ENCODE assay signal across 13 cellular contexts in the genomic region with DNA sequence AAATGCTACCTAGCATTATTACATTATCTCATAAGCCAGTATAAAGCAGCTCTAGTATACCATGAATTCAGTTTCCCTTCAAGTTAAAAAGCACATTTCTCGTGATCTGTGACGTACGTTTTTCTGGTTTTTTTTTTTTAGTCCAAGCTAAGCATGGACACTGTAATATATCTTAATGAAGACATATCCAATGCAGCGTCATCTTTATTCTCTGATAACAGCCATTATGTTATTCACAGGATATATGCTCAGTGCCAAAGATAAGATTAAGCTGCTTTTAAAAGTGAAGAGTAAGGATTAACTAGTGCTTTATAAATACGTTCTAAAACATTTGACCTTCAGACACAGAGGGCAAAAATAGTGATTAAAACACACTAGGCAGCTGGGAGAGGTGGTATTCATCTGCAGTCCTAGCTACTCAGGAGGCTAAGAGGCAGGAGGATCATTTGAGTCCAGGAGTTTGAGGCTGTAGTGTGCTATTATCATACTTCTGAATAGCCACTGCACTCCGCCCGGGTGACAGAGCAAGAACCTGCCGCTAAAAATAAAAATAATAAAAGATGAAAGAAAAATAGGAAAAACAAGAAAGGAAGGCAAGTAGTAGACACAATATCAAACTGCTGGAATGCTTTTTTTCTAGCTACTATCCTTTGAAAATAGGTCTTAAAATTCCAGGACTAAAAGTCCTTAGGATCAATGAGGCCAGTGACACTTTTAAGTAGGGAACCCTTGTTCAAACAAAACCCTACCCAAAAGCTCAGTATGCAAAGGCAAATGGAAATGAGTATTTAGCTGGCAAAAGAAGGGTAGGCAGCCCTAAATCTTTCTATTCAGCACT. TPM values are rescaled to one million over a fixed set of nuclear protein-coding genes. Genes with fewer than 3 reads are reported as not detected.
DNase-seq lines count a peak whose midpoint lies in the region; ATAC-seq and TF ChIP-seq lines count a peak whose summit lies in the region.
"Had no signal": no experiment of that assay in that cellular context is flagged by ENCODE, and none has a peak within 500 bp of the region (broad histone marks: within the 10 kb centered on the region; RNA-seq: fewer than 3 reads in every experiment).

No MANE protein-coding gene starts in this region.

- TF ChIP-seq CTCF in HFFc6 (IDR thresholded peaks at IDR 0.05) (no peak), hepatocyte (IDR thresholded peaks at IDR 0.05; ENCODE audit: poor library complexity) (no peak), smooth muscle cell (IDR thresholded peaks at IDR 0.05; ENCODE audit: borderline replicate concordance, insufficient read depth, poor library complexity, severe bottlenecking) (no peak), WERI-Rb-1 (IDR thresholded peaks at IDR 0.05; ENCODE audit: low read depth, low read length) (no peak)

- H3K4me1 Mint-ChIP-seq in HFFc6 (ENCODE audit: low read depth), result peaks cover 70% of the 10 kb centered on the region

- H3K9me3 ChIP-seq in hepatocyte (ENCODE audit: low read depth) (no peaks in the 10 kb centered on the region), smooth muscle cell (replicated peaks; ENCODE audit: low read depth) (no peaks in the 10 kb centered on the region), WERI-Rb-1 (ENCODE audit: severe bottlenecking) (no peaks in the 10 kb centered on the region)

- 67% methylated on average over 8 of the region's 8 CpGs for WGBS in hepatocyte (ENCODE audit: low lambda C conversion rate, missing lambda C conversion rate)
- 78% methylated on average over 8 of the region's 8 CpGs for WGBS in smooth muscle cell (ENCODE audit: low lambda C conversion rate)
- WGBS in mesendoderm (ENCODE audit: extremely low coverage, insufficient coverage, low lambda C conversion rate), result no CpG with 5 or more reads among the region's 8 CpGs

- peaks cover 36% of the 10 kb centered on the region for H3K4me1 ChIP-seq in hepatocyte (ENCODE audit: insufficient read depth)
- H3K4me1 ChIP-seq in smooth muscle cell (ENCODE audit: low read depth), result peaks cover 53% of the 10 kb centered on the region
- peaks cover 2% of the 10 kb centered on the region for H3K4me1 ChIP-seq in mesendoderm (ENCODE audit: control insufficient read depth, low read depth, low read length)

- H4K5ac ChIP-seq in mesendoderm (ENCODE audit: low read length), result no peak overlapping the region

- H2AK5ac ChIP-seq in mesendoderm (ENCODE audit: low read length), result no peak overlapping the region

- peaks cover 15% of the 10 kb centered on the region for H3F3A ChIP-seq in smooth muscle cell (ENCODE audit: low read depth)

- H3K9ac ChIP-seq in smooth muscle cell (ENCODE audit: low read depth), result peak overlapping the region; percentile 6
- no peak overlapping the region for H3K9ac ChIP-seq in mesendoderm (ENCODE audit: low read length)

- H3K27me3 Mint-ChIP-seq in HFFc6 (ENCODE audit: insufficient read depth), result peaks cover 3% of the 10 kb centered on the region; the same call in 1 of the 2 replicates
- H3K27me3 Mint-ChIP-seq: activated naive CD8-positive, alpha-beta T cell treated with anti-CD3 and anti-CD28 coated beads, Interleukin-2, amount 10 ng/mL, durations not matched to agents 7 days and 5 days had no signal

- peaks cover 36% of the 10 kb centered on the region for H3K36me3 Mint-ChIP-seq in HFFc6 (ENCODE audit: low read depth)

- no peak overlapping the region for H3K56ac ChIP-seq in mesendoderm (ENCODE audit: low read length)

- no peak overlapping the region for H2BK15ac ChIP-seq in mesendoderm (replicated peaks; ENCODE audit: low read depth)

- no peak overlapping the region for H3K4ac ChIP-seq in mesendoderm (ENCODE audit: low read depth, low read length)

- peaks cover 2% of the 10 kb centered on the region for H3K79me1 ChIP-seq in mesendoderm (ENCODE audit: low read length)

- H3K4me2 ChIP-seq in hepatocyte (peak overlapping the region; percentile 19), smooth muscle cell (peak overlapping the region; percentile 55), mesendoderm (ENCODE audit: low read length) (no peak overlapping the region)

- H3K79me2 ChIP-seq in hepatocyte, result peaks cover 99% of the 10 kb centered on the region
- H3K79me2 ChIP-seq in smooth muscle cell (ENCODE audit: low read depth), result peaks cover 99% of the 10 kb centered on the region
- peaks cover 89% of the 10 kb centered on the region for H3K79me2 ChIP-seq in mesendoderm (ENCODE audit: control insufficient read depth, insufficient read depth, low read length)

- no peaks in the 10 kb centered on the region for H3K9me3 Mint-ChIP-seq in HFFc6
- H3K9me3 Mint-ChIP-seq: activated naive CD8-positive, alpha-beta T cell treated with anti-CD3 and anti-CD28 coated beads, Interleukin-2, amount 10 ng/mL, durations not matched to agents 7 days and 5 days had no signal

- DNase-seq in HFFc6, result no peak
- peak; percentile 76 for DNase-seq in amniotic epithelial cell (ENCODE audit: low read depth)
- no peak for DNase-seq in hepatocyte (ENCODE audit: low spot score)
- DNase-seq in smooth muscle cell (lab: John Stamatoyannopoulos, UW; ENCODE audit: unreplicated experiment), result no peak
- no peak for DNase-seq in stimulated activated naive CD4-positive, alpha-beta T cell treated with Interleukin-2 at 50 U/mL for 16 hours (lab: John Stamatoyannopoulos, UW)
- no peak for DNase-seq in WERI-Rb-1
- DNase-seq in mesendoderm, result no peak
- DNase-seq: activated CD4-positive, CD25-positive, alpha-beta regulatory T cell; activated naive CD8-positive, alpha-beta T cell treated with anti-CD3 and anti-CD28 coated beads, Interleukin-2, amount 10 ng/mL, durations not matched to agents 7 days and 5 days; NCI-H524 treated with DMSO at 0.1 percent for 48 hours; stimulated activated CD4-positive, alpha-beta T cell treated with anti-CD3 and anti-CD28 coated beads, Interleukin-2, amount 100 ng/mL, for 48 hours had no signal

- no peak overlapping the region for H4K8ac ChIP-seq in mesendoderm (ENCODE audit: low read depth, low read length)

- peak overlapping the region; percentile 9; the same call in 1 of the 2 replicates for H3K4me3 Mint-ChIP-seq in HFFc6
- H3K4me3 Mint-ChIP-seq: activated naive CD8-positive, alpha-beta T cell treated with anti-CD3 and anti-CD28 coated beads, Interleukin-2, amount 10 ng/mL, durations not matched to agents 7 days and 5 days had no signal

- H3K4me3 ChIP-seq in hepatocyte (no peak overlapping the region), smooth muscle cell (no peak overlapping the region), WERI-Rb-1 (ENCODE audit: low read depth, low read length) (no peak overlapping the region), mesendoderm (ENCODE audit: low read length) (no peak overlapping the region)

- peak overlapping the region; percentile 62 for H3K27ac Mint-ChIP-seq in HFFc6
- H3K27ac Mint-ChIP-seq: activated naive CD8-positive, alpha-beta T cell treated with anti-CD3 and anti-CD28 coated beads, Interleukin-2, amount 10 ng/mL, durations not matched to agents 7 days and 5 days had no signal

- H4K20me1 ChIP-seq in hepatocyte (ENCODE audit: insufficient read depth, poor library complexity, severe bottlenecking) (peaks cover 99% of the 10 kb centered on the region), smooth muscle cell (ENCODE audit: low read depth) (peaks cover 99% of the 10 kb centered on the region)

- peak overlapping the region; percentile 1 for H3K27ac ChIP-seq in hepatocyte
- H3K27ac ChIP-seq in smooth muscle cell (ENCODE audit: low read depth), result peak overlapping the region; percentile 63
- H3K27ac ChIP-seq in WERI-Rb-1, result no peak overlapping the region
- H3K27ac ChIP-seq in mesendoderm (ENCODE audit: low read depth, low read length), result no peak overlapping the region

- no peaks in the 10 kb centered on the region for H3K36me3 ChIP-seq in hepatocyte (replicated peaks; ENCODE audit: insufficient read depth, low read depth)
- H3K36me3 ChIP-seq in smooth muscle cell (ENCODE audit: low read depth), result peaks cover 7% of the 10 kb centered on the region
- peaks cover 49% of the 10 kb centered on the region for H3K36me3 ChIP-seq in WERI-Rb-1
- peaks cover 10% of the 10 kb centered on the region for H3K36me3 ChIP-seq in mesendoderm (ENCODE audit: control insufficient read depth, insufficient read depth, low read length)

- no peaks in the 10 kb centered on the region for H3K9me2 ChIP-seq in hepatocyte (replicated peaks; ENCODE audit: insufficient read depth)

- no peak overlapping the region for H3K18ac ChIP-seq in mesendoderm (ENCODE audit: low read length)

- no peak overlapping the region for H2BK5ac ChIP-seq in mesendoderm (ENCODE audit: low read length)

- H3K27me3 ChIP-seq in hepatocyte, result no peaks in the 10 kb centered on the region
- no peaks in the 10 kb centered on the region for H3K27me3 ChIP-seq in smooth muscle cell (ENCODE audit: low read depth)
- H3K27me3 ChIP-seq in WERI-Rb-1 (ENCODE audit: insufficient read depth, low read depth, severe bottlenecking), result no peaks in the 10 kb centered on the region
- H3K27me3 ChIP-seq in mesendoderm (ENCODE audit: insufficient read depth, low read length, poor library complexity), result no peaks in the 10 kb centered on the region

- no peak overlapping the region for H2BK120ac ChIP-seq in mesendoderm (ENCODE audit: low read depth, low read length)

- H3K23ac ChIP-seq in mesendoderm (ENCODE audit: low read length), result no peak overlapping the region

- ATAC-seq in HG02884 (IDR thresholded peaks at IDR 0.05; ENCODE audit: unreplicated experiment), result no peak

- H2AFZ ChIP-seq in hepatocyte (no peak overlapping the region), smooth muscle cell (ENCODE audit: low read depth) (no peak overlapping the region)

RNA-seq across cellular contexts. Expression of a gene that starts 7.7 kb away (rescaled TPM):
- total RNA-seq in HFFc6 (2021; fragmentation: NEBNext Ultra II Directional; extraction: Animal tissue kit (Norgen Biotek cat#: 25700)), result 100 to 1,000 TPM; 266 to 336 (median 310) TPM
- total RNA-seq in hepatocyte (220 and 231 TPM in 2 replicates), smooth muscle cell (294 and 354 TPM in 2 replicates)
- polyA plus RNA-seq in hepatocyte (102 and 106 TPM in 2 replicates), smooth muscle cell (129 and 151 TPM in 2 replicates)
- polyA plus RNA-seq in mesendoderm (2013, experiment 1 of 2), result 145 TPM
- 145 TPM for polyA plus RNA-seq in mesendoderm (2013, experiment 2 of 2)

RNA-seq across cellular contexts. Expression of a gene that starts 37.7 kb away (rescaled TPM):
- under 1 TPM; 0.31 to 0.81 (median 0.38) TPM for total RNA-seq in HFFc6 (2021; fragmentation: NEBNext Ultra II Directional; extraction: Animal tissue kit (Norgen Biotek cat#: 25700))
- total RNA-seq in hepatocyte (2.0 and 2.3 TPM in 2 replicates), smooth muscle cell (1.4 and 2.3 TPM in 2 replicates)
- polyA plus RNA-seq in hepatocyte (2.9 and 3.1 TPM in 2 replicates), smooth muscle cell (0.70 and 2.0 TPM in 2 replicates)
- 0.13 TPM for polyA plus RNA-seq in mesendoderm (2013, experiment 1 of 2)
- 0.07 TPM for polyA plus RNA-seq in mesendoderm (2013, experiment 2 of 2)
- total RNA-seq: mononuclear cell had no signal

Comparison
In these comparisons a context has a peak if more than half of its experiments do, and no peak if none do; other contexts are left out.
1. H3K27ac ChIP-seq: peak in hepatocyte (single experiment) and smooth muscle cell (single experiment); none in WERI-Rb-1 (single experiment) and mesendoderm (single experiment).